In genomic region chr17:22286337-22287041, GRCh38 we compare ENCODE assay signal across 1 cellular context.
TF ChIP-seq lines count a peak whose summit lies in the region.

No MANE protein-coding gene starts in this region.

TF ChIP-seq in K562, 482 proteins besides CTCF, POLR2A, EP300 and RAD21 (continued from another document):
- no peak for TF ChIP-seq ZNF277 (CRISPR knock-in tag; IDR thresholded peaks at IDR 0.05; ENCODE audit: borderline replicate concordance)
- no peak for TF ChIP-seq SRSF7 (optimal IDR thresholded peaks at IDR 0.05; ENCODE audit: low read depth, low read length)
- TF ChIP-seq ZFP30 (CRISPR knock-in tag; IDR thresholded peaks at IDR 0.05; ENCODE audit: borderline replicate concordance): no peak
- no peak for TF ChIP-seq ZBED1 (IDR thresholded peaks at IDR 0.05)
